Comparison of ENCODE assay signal across 22 cellular contexts in genomic region chr14:85584481-85584880, GRCh38. TPM values are rescaled to one million over a fixed set of nuclear protein-coding genes. Genes with fewer than 3 reads are reported as not detected.
"Had no signal": no experiment of that assay in that cellular context is flagged by ENCODE, and none has a peak within 500 bp of the region (broad histone marks: within the 10 kb centered on the region; RNA-seq: fewer than 3 reads in every experiment).

No MANE protein-coding gene starts in this region.

- H3K36me3 ChIP-seq: adrenal gland, ascending aorta, esophagus muscularis mucosa, heart right ventricle, left lung, lower lobe of right lung, thoracic aorta, uterus had no signal

- H3K4me1 ChIP-seq: ascending aorta, esophagus muscularis mucosa, left lung, uterus had no signal

- H3K27ac ChIP-seq: adrenal gland, ascending aorta, esophagus muscularis mucosa, foreskin keratinocyte, heart right ventricle, left lung, lower lobe of right lung, thoracic aorta, uterus, VCaP had no signal

- H3K27me3 ChIP-seq: adrenal gland, ascending aorta, esophagus muscularis mucosa, foreskin keratinocyte, heart right ventricle, left lung, uterus had no signal

- H3K4me3 ChIP-seq: adrenal gland, ascending aorta, esophagus muscularis mucosa, heart right ventricle, left lung, lower lobe of right lung, thoracic aorta, uterus had no signal

- H3K9me3 ChIP-seq: adrenal gland, ascending aorta, esophagus muscularis mucosa, left lung, lower lobe of right lung, thoracic aorta, uterus had no signal

- DNase-seq: activated CD4-positive, alpha-beta T cell treated with anti-CD3 and anti-CD28 coated beads for 48 hours; activated CD4-positive, alpha-beta T cell treated with anti-CD3 and anti-CD28 coated beads, Interleukin-2, amount 50 U/mL, for 48 hours; activated CD8-positive, alpha-beta memory T cell treated with anti-CD3 and anti-CD28 coated beads for 24 hours; activated effector memory CD4-positive, alpha-beta T cell treated with Interleukin-2 at 50 U/mL for 16 hours; activated naive CD4-positive, alpha-beta T cell treated with Interleukin-2 at 50 U/mL for 16 hours; activated naive CD8-positive, alpha-beta T cell treated with anti-CD3 and anti-CD28 coated beads for 36 hours; adrenal gland; endodermal cell; foreskin keratinocyte; heart right ventricle; left lung; lower lobe of right lung; mesendoderm; natural killer cell; right cardiac atrium; stimulated activated CD4-positive, alpha-beta T cell treated with anti-CD3 and anti-CD28 coated beads, Interleukin-2, amount 100 ng/mL, for 48 hours; stimulated activated naive CD8-positive, alpha-beta T cell treated with anti-CD3 and anti-CD28 coated beads, Interleukin-15, Interleukin-2, amounts not matched to agents 100 U/mL and 50 U/mL, for 24 hours; uterus had no signal

- ATAC-seq: foreskin keratinocyte; heart right ventricle; left lung; lower lobe of right lung; natural killer cell; right cardiac atrium; stimulated activated naive CD8-positive, alpha-beta T cell treated with anti-CD3 and anti-CD28 coated beads, Interleukin-15, Interleukin-2, amounts not matched to agents 100 U/mL and 50 U/mL, for 24 hours had no signal

RNA-seq across cellular contexts. Expression of gene FLRT2, which starts 54.5 kb away (rescaled TPM):
- total RNA-seq: activated naive CD8-positive, alpha-beta T cell treated with anti-CD3 and anti-CD28 coated beads for 36 hours; natural killer cell had no signal
